ENCODE assay signal across 25 cellular contexts in the genomic region with DNA sequence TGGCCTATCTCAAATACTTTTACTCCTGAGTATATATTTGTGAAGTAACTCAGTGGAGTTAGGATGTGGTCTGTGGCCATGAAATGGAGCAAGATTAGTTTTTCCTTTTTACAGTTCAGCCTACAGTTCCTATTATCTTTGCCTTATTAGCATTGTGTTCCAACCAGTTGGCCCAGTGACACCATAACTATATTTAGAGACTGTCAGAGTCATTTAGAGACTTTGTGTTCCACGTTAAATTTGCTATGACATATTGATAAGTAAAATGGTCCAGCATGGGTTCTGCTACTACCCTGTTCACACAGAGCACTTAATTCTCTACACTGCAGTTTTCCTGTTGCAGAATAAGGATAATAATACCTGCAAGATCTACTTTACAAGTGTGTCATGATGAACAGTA.
"Had no signal": no experiment of that assay in that cellular context is flagged by ENCODE, and none has a peak within 500 bp of the region (broad histone marks: within the 10 kb centered on the region; RNA-seq: fewer than 3 reads in every experiment).

No MANE protein-coding gene starts in this region.

- H3K4me3 ChIP-seq: coronary artery, esophagus muscularis mucosa, gastroesophageal sphincter, pancreas, smooth muscle cell, stomach, tibial artery had no signal

- H3K4me3 Mint-ChIP-seq: immature natural killer cell; naive thymus-derived CD4-positive, alpha-beta T cell; neural crest cell; type B pancreatic cell had no signal

- H3K4me1 ChIP-seq: pancreas had no signal

- H3K36me3 Mint-ChIP-seq: immature natural killer cell; naive thymus-derived CD4-positive, alpha-beta T cell; type B pancreatic cell had no signal

- H3K27ac Mint-ChIP-seq: immature natural killer cell; naive thymus-derived CD4-positive, alpha-beta T cell; type B pancreatic cell had no signal

- H3K9me3 ChIP-seq: esophagus muscularis mucosa, gastroesophageal sphincter, neutrophil, pancreas, stomach, tibial artery had no signal

- H3K27ac ChIP-seq: coronary artery, foreskin keratinocyte, neutrophil, pancreas, stomach, tibial artery had no signal

- H3K9me3 Mint-ChIP-seq: immature natural killer cell, neural crest cell had no signal

- H3K27me3 Mint-ChIP-seq: type B pancreatic cell had no signal

- DNase-seq: dermis blood vessel endothelial cell; effector memory CD4-positive, alpha-beta T cell; foreskin keratinocyte; immature natural killer cell; islet precursor cell; kidney glomerular epithelial cell; mesendoderm; naive thymus-derived CD4-positive, alpha-beta T cell; pancreas; retina; stimulated activated CD4-positive, alpha-beta T cell treated with anti-CD3 and anti-CD28 coated beads, Interleukin-12 subunit alpha, Interleukin-12 subunit beta, amount 100 ng/mL, for 4 hours; stimulated activated CD4-positive, alpha-beta T cell treated with anti-CD3 and anti-CD28 coated beads, Interleukin-1b, Interleukin-23, amount 100 ng/mL, for 48 hours; stimulated activated CD4-positive, alpha-beta T cell treated with anti-CD3 and anti-CD28 coated beads, Interleukin-4, amount 100 ng/mL, for 1 hour; stimulated activated CD8-positive, alpha-beta memory T cell treated with anti-CD3 and anti-CD28 coated beads, Interleukin-4, amount 100 ng/mL, for 48 hours; stimulated activated naive CD4-positive, alpha-beta T cell treated with Interleukin-2 at 50 U/mL for 16 hours; stomach; tibial artery had no signal

- H3K4me2 ChIP-seq: smooth muscle cell had no signal

- H3K27me3 ChIP-seq: esophagus muscularis mucosa, gastroesophageal sphincter, pancreas, stomach, tibial artery had no signal

- H3K4me1 Mint-ChIP-seq: immature natural killer cell had no signal

- H3K36me3 ChIP-seq: esophagus muscularis mucosa, gastroesophageal sphincter, neutrophil, pancreas, stomach, tibial artery had no signal

- ATAC-seq: foreskin keratinocyte; gastroesophageal sphincter; naive thymus-derived CD4-positive, alpha-beta T cell; pancreas; sciatic nerve had no signal
